Comparison of ENCODE assay signal across 10 cellular contexts in genomic region chr6:160462116-160462515, GRCh38.
DNase-seq lines count a peak whose midpoint lies in the region; ATAC-seq and TF ChIP-seq lines count a peak whose summit lies in the region.
"Had no signal": no experiment of that assay in that cellular context is flagged by ENCODE, and none has a peak within 500 bp of the region (broad histone marks: within the 10 kb centered on the region; RNA-seq: fewer than 3 reads in every experiment).

No MANE protein-coding gene starts in this region.

- H3K9me3 Mint-ChIP-seq in CD4-positive, alpha-beta T cell: no peaks in the 10 kb centered on the region

- peak overlapping the region; percentile 66 for H3K27ac Mint-ChIP-seq in CD4-positive, alpha-beta T cell
- H3K27ac Mint-ChIP-seq: neural progenitor cell had no signal

- peak overlapping the region; percentile 31 for H3K4me3 Mint-ChIP-seq in CD4-positive, alpha-beta T cell
- H3K4me3 Mint-ChIP-seq: neural progenitor cell had no signal

- POLR2A ChIA-PET in CD4-positive, alpha-beta T cell (lab: Charles Lee): interaction anchor here (0.7 to 1.4 kb wide), 7 partner anchors 55 to 768 kb away, joined by 3 to 8 read pairs (median 3); partner anchors contain the start of genes MRPL18 and WTAP

- H3K4me1 Mint-ChIP-seq in CD4-positive, alpha-beta T cell (ENCODE audit: low read depth): peaks cover 87% of the 10 kb centered on the region
- H3K4me1 Mint-ChIP-seq: neural progenitor cell had no signal

- H3K9me3 ChIP-seq in CD4-positive, alpha-beta T cell (ENCODE audit: control insufficient read depth, low read length): no peaks in the 10 kb centered on the region
- H3K9me3 ChIP-seq: transverse colon had no signal

- no peak for TF ChIP-seq CTCF in CD4-positive, alpha-beta T cell (IDR thresholded peaks at IDR 0.05)

- intact Hi-C loops in CD4-positive, alpha-beta T cell (cut with DNase I, micrococcal nuclease): loop anchor here (2.0 to 5.0 kb wide), 3 partner anchors 60 to 771 kb away; no protein-coding TSS in a partner anchor

- DNase-seq in CD4-positive, alpha-beta T cell: no peak
- DNase-seq in amniotic epithelial cell (ENCODE audit: low read depth) (peak; percentile 8), amygdala (lab: John Stamatoyannopoulos, UW) (no peak), UCSD-AML1 (lab: John Stamatoyannopoulos, UW; ENCODE audit: unreplicated experiment) (no peak), NCI-H1694 treated with DMSO at 0.1 percent for 48 hours (lab: John Stamatoyannopoulos, UW) (no peak)
- DNase-seq in stimulated activated CD4-positive, alpha-beta T cell treated with anti-CD3 and anti-CD28 coated beads, Interleukin-4, amount 100 ng/mL, for 1 hour: no peak

- ATAC-seq in CD4-positive, alpha-beta T cell (ENCODE audit: poor library complexity): peak; percentile 10
- ATAC-seq in GM19395 (IDR thresholded peaks at IDR 0.05; ENCODE audit: unreplicated experiment) (peak; percentile 30), HG03135 (IDR thresholded peaks at IDR 0.05; ENCODE audit: unreplicated experiment) (peak; percentile 3)

- peaks cover 20% of the 10 kb centered on the region for H3K27me3 Mint-ChIP-seq in CD4-positive, alpha-beta T cell

- CTCF ChIA-PET in CD4-positive, alpha-beta T cell (lab: Charles Lee): interaction anchor here (0.8 kb wide), 1 partner anchor 58 kb away, joined by 3 read pairs; no protein-coding TSS in a partner anchor

- H3K27me3 ChIP-seq in CD4-positive, alpha-beta T cell (ENCODE audit: control insufficient read depth, insufficient read depth, low read length): no peaks in the 10 kb centered on the region
- H3K27me3 ChIP-seq: neural progenitor cell, transverse colon had no signal

- peaks cover 5% of the 10 kb centered on the region for H3K36me3 Mint-ChIP-seq in CD4-positive, alpha-beta T cell (ENCODE audit: low read depth)
- H3K36me3 Mint-ChIP-seq: neural progenitor cell had no signal

- H3K27ac ChIP-seq in CD4-positive, alpha-beta T cell (ENCODE audit: low read depth, low read length): no peak overlapping the region
- H3K27ac ChIP-seq: neural progenitor cell, transverse colon had no signal
